In genomic region chr10:88130912-88131311, GRCh38 we compare ENCODE assay signal across 21 cellular contexts.
DNase-seq lines count a peak whose midpoint lies in the region; ATAC-seq and TF ChIP-seq lines count a peak whose summit lies in the region.
"Had no signal": no experiment of that assay in that cellular context is flagged by ENCODE, and none has a peak within 500 bp of the region (broad histone marks: within the 10 kb centered on the region; RNA-seq: fewer than 3 reads in every experiment).

No MANE protein-coding gene starts in this region.

- no peak overlapping the region for H3K4me3 ChIP-seq in GM12865 (ENCODE audit: low read depth, low read length)
- no peak overlapping the region for H3K4me3 ChIP-seq in RWPE2 (ENCODE audit: severe bottlenecking)
- H3K4me3 ChIP-seq in coronary artery = no peak overlapping the region
- H3K4me3 ChIP-seq in thoracic aorta = no peak overlapping the region
- H3K4me3 ChIP-seq: BLaER1, GM23338, HAP-1 had no signal

- TF ChIP-seq CTCF in GM12865 (IDR thresholded peaks at IDR 0.05; ENCODE audit: insufficient read depth, low read depth, low read length, missing control alignments) = no peak
- no peak for TF ChIP-seq CTCF in RWPE2 (IDR thresholded peaks at IDR 0.05; ENCODE audit: poor library complexity, severe bottlenecking)
- TF ChIP-seq CTCF in coronary artery (IDR thresholded peaks at IDR 0.05) = no peak
- TF ChIP-seq CTCF in thoracic aorta (IDR thresholded peaks at IDR 0.05) = no peak

- intact Hi-C loops in posterior cingulate gyrus (cut with DNase I) = no loop called here

- peak; percentile 21 for DNase-seq in GM12865 (ENCODE audit: low read depth)
- DNase-seq in RWPE2 (ENCODE audit: low spot score) = no peak
- no peak for DNase-seq in coronary artery (ENCODE audit: low spot score)
- DNase-seq in thoracic aorta (ENCODE audit: low spot score) = no peak
- no peak for DNase-seq in middle frontal gyrus (ENCODE audit: extremely low spot score, low spot score)
- DNase-seq in posterior cingulate gyrus = no peak
- DNase-seq in SKM-1 (lab: John Stamatoyannopoulos, UW; ENCODE audit: unreplicated experiment) = no peak
- DNase-seq: ACHN; Caco-2; CD4-positive, alpha-beta memory T cell; DMS153; KG1; NCI-H2029 treated with DMSO at 0.1 percent for 48 hours; NCI-H2171; NCI-H345; NCI-H524; NCI-H82; SHP77 had no signal

- H3K27me3 ChIP-seq in RWPE2 (ENCODE audit: insufficient read depth, poor library complexity, severe bottlenecking) (no peaks in the 10 kb centered on the region), thoracic aorta (replicated peaks; ENCODE audit: insufficient read depth) (no peaks in the 10 kb centered on the region)
- H3K27me3 ChIP-seq: BLaER1 had no signal

- H3K9me3 ChIP-seq in RWPE2 (ENCODE audit: severe bottlenecking) (no peaks in the 10 kb centered on the region), thoracic aorta (no peaks in the 10 kb centered on the region)
- H3K9me3 ChIP-seq: BLaER1, Caco-2, HAP-1 had no signal

- H3K4me1 ChIP-seq in RWPE2 (ENCODE audit: insufficient read depth, poor library complexity, severe bottlenecking) = peaks cover 12% of the 10 kb centered on the region
- H3K4me1 ChIP-seq in thoracic aorta (ENCODE audit: control insufficient read depth in 1 of 2, low read depth in 2 of 2) = peaks cover 0 to 15% of the 10 kb centered on the region in 2 donors
- H3K4me1 ChIP-seq: Caco-2 had no signal

- H3K27ac ChIP-seq in RWPE2 (ENCODE audit: poor library complexity, severe bottlenecking) = peak overlapping the region; percentile 62
- H3K27ac ChIP-seq in coronary artery = peak overlapping the region; percentile 43 to 48
- peak overlapping the region; percentile 64 for H3K27ac ChIP-seq in thoracic aorta
- H3K27ac ChIP-seq: BLaER1 had no signal

- ATAC-seq in RWPE2 (ENCODE audit: low read depth) (no peak), thoracic aorta (ENCODE audit: insufficient number of reproducible peaks, low FRiP score, low read depth) (no peak)

- H3K36me3 ChIP-seq in RWPE2 (ENCODE audit: low read depth) (no peaks in the 10 kb centered on the region), thoracic aorta (no peaks in the 10 kb centered on the region)
- H3K36me3 ChIP-seq: BLaER1, HAP-1 had no signal
